ENCODE assay signal across 14 cellular contexts in the genomic region with DNA sequence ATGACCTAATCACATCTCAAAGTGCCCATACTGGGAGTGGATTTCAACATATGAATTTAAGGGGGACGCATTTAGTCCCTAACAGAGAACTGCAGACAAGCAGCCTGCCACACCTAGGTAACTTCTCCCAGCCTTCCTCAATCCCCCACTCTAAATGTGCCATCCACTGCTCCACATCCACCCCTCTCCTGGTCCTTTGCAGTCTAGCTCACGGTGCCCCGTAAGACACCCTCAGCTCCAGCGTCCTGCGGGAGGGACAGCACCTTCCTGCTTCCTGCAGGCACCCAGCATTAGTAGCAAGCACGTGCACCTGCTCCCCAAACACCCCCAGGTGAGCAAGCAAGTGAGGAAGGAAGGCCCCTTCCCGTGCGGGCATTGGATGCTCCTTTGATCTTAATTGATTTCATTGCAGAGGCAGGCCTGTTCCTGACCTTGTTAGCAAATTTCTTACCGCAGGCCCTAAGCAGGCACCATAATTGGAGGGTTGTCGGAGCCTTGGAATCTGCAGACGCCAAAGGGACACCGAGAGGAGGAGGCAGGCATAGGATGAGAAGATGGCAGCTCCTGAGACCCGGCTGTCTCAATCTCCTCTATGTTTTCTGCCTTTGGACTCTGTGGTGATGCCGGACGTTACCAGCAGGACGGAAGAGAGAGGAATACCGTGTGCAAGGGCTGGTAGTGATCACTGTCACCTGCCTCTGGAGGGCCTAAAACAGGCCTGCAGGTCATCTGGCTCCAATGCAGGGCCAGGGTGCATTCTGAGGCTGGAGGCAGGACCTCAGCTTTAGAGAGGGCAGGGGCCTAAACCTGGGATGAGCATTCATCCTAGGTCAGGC.
DNase-seq lines count a peak whose midpoint lies in the region; TF ChIP-seq lines count a peak whose summit lies in the region.
"Had no signal": no experiment of that assay in that cellular context is flagged by ENCODE, and none has a peak within 500 bp of the region (broad histone marks: within the 10 kb centered on the region; RNA-seq: fewer than 3 reads in every experiment).

No MANE protein-coding gene starts in this region.

- H2AK5ac ChIP-seq in neuronal stem cell (ENCODE audit: low read depth, low read length), result no peak overlapping the region

- H3K14ac ChIP-seq in neuronal stem cell (ENCODE audit: low read length), result no peak overlapping the region

- no peak overlapping the region for H4K8ac ChIP-seq in neuronal stem cell (ENCODE audit: low read depth, low read length)

- H3K4me2 ChIP-seq in neuronal stem cell (ENCODE audit: insufficient read depth, low read length, poor library complexity, severe bottlenecking), result no peak overlapping the region

- no peak overlapping the region for H2BK15ac ChIP-seq in neuronal stem cell (ENCODE audit: low read length)

- H2BK120ac ChIP-seq in neuronal stem cell (ENCODE audit: low read depth, low read length), result no peak overlapping the region

- H2BK5ac ChIP-seq in neuronal stem cell (ENCODE audit: low read length), result peak overlapping the region; percentile 79

- H3K27ac ChIP-seq in coronary artery, result no peak overlapping the region
- no peak overlapping the region for H3K27ac ChIP-seq in neuronal stem cell (replicated peaks; ENCODE audit: low read length)
- H3K27ac ChIP-seq in effector memory CD4-positive, alpha-beta T cell (ENCODE audit: insufficient read depth, low read length, poor library complexity, severe bottlenecking), result no peak overlapping the region

- H3K9ac ChIP-seq in neuronal stem cell (ENCODE audit: low read depth, low read length, poor library complexity), result no peak overlapping the region

- no CpG with 5 or more reads among the region's 17 CpGs for WGBS in neuronal stem cell (ENCODE audit: extremely low coverage in 2 of 2, insufficient read length in 2 of 2, insufficient replicate concordance in 1 of 2), 2 donors

- no peak overlapping the region for H3K23ac ChIP-seq in neuronal stem cell (ENCODE audit: low read depth, low read length, poor library complexity)

- no peaks in the 10 kb centered on the region for H3K9me3 ChIP-seq in neuronal stem cell (replicated peaks in 1 of 2; ENCODE audit: control insufficient read depth in 2 of 2, insufficient read depth in 1 of 2, low read depth in 1 of 2, low read length in 2 of 2)
- H3K9me3 ChIP-seq in effector memory CD4-positive, alpha-beta T cell (ENCODE audit: control insufficient read depth, low read length), result no peaks in the 10 kb centered on the region

- H2BK12ac ChIP-seq in neuronal stem cell (ENCODE audit: low read length), result no peak overlapping the region

- no peak for TF ChIP-seq CTCF in coronary artery (IDR thresholded peaks at IDR 0.05)

- H2AFZ ChIP-seq in neuronal stem cell (ENCODE audit: low read length), result no peak overlapping the region

- H3K79me1 ChIP-seq in neuronal stem cell (ENCODE audit: low read depth, low read length), result no peaks in the 10 kb centered on the region

- H3K4ac ChIP-seq in neuronal stem cell (ENCODE audit: low read length), result no peak overlapping the region

- no peaks in the 10 kb centered on the region for H3K4me1 ChIP-seq in neuronal stem cell (ENCODE audit: control insufficient read depth in 2 of 2, insufficient read depth in 1 of 2, low read depth in 1 of 2, low read length in 2 of 2)
- H3K4me1 ChIP-seq in effector memory CD4-positive, alpha-beta T cell (ENCODE audit: control insufficient read depth, insufficient read depth, low read length, poor library complexity, severe bottlenecking), result no peaks in the 10 kb centered on the region

- H4K91ac ChIP-seq in neuronal stem cell (ENCODE audit: low read depth, low read length, poor library complexity), result no peak overlapping the region

- H3K27me3 ChIP-seq in neuronal stem cell (ENCODE audit: control insufficient read depth in 3 of 3, insufficient read depth in 3 of 3, low read depth in 1 of 3, low read length in 3 of 3), result peaks cover 0 to 23% (median 0%) of the 10 kb centered on the region in 3 experiments
- no peaks in the 10 kb centered on the region for H3K27me3 ChIP-seq in effector memory CD4-positive, alpha-beta T cell (replicated peaks; ENCODE audit: control insufficient read depth, insufficient read depth, low read length, poor library complexity, severe bottlenecking)

- peak; percentile 58 for DNase-seq in activated effector memory CD4-positive, alpha-beta T cell treated with anti-CD3 and anti-CD28 coated beads, Interleukin-2, amount 50 U/mL, for 16 hours
- no peak for DNase-seq in activated effector memory CD4-positive, alpha-beta T cell treated with Interleukin-2 at 50 U/mL for 16 hours
- DNase-seq in coronary artery (ENCODE audit: low spot score) (peak; percentile 64), neuronal stem cell (ENCODE audit: low spot score) (no peak), glomerular visceral epithelial cell (ENCODE audit: extremely low spot score) (no peak)
- no peak for DNase-seq in stimulated activated CD4-positive, alpha-beta T cell treated with anti-CD3 and anti-CD28 coated beads, Interleukin-1b, Interleukin-23, amount 100 ng/mL, for 48 hours
- DNase-seq in effector memory CD4-positive, alpha-beta T cell, result no peak
- DNase-seq: CD4-positive, CD25-positive, alpha-beta regulatory T cell; COR-L47; DMS 273 treated with DMSO at 0.1 percent for 48 hours; GDM1; MM.1S; NCI-H1092 treated with DMSO at 0.1 percent for 48 hours; NCI-H2081 treated with DMSO at 0.1 percent for 48 hours had no signal

- H3K18ac ChIP-seq in neuronal stem cell (ENCODE audit: low read length), result peak overlapping the region; percentile 60

- H3K4me3 ChIP-seq in coronary artery (no peak overlapping the region), neuronal stem cell (ENCODE audit: low read length in 2 of 2) (no peak overlapping the region)
- H3K4me3 ChIP-seq in effector memory CD4-positive, alpha-beta T cell (ENCODE audit: insufficient read depth, low read depth, low read length, poor library complexity, severe bottlenecking), result no peak overlapping the region

- no peaks in the 10 kb centered on the region for H3K36me3 ChIP-seq in neuronal stem cell (replicated peaks in 1 of 2; ENCODE audit: control insufficient read depth in 2 of 2, insufficient read depth in 2 of 2, low read length in 2 of 2)
- H3K36me3 ChIP-seq in effector memory CD4-positive, alpha-beta T cell (ENCODE audit: control insufficient read depth, insufficient read depth, low read length), result no peaks in the 10 kb centered on the region

Comparison
In these comparisons a context has a peak if more than half of its experiments do, and no peak if none do; other contexts are left out.
1. DNase-seq: peak in activated effector memory CD4-positive, alpha-beta T cell treated with anti-CD3 and anti-CD28 coated beads, Interleukin-2, amount 50 U/mL, for 16 hours (single experiment) and coronary artery (single experiment); none in activated effector memory CD4-positive, alpha-beta T cell treated with Interleukin-2 at 50 U/mL for 16 hours (single experiment), neuronal stem cell (single experiment), stimulated activated CD4-positive, alpha-beta T cell treated with anti-CD3 and anti-CD28 coated beads, Interleukin-1b, Interleukin-23, amount 100 ng/mL, for 48 hours (single experiment), glomerular visceral epithelial cell (single experiment) and effector memory CD4-positive, alpha-beta T cell (0 of 3).